8 cellular contexts compared by ENCODE assay signal in genomic region chr15:89334510-89335288, GRCh38. TPM values are rescaled to one million over a fixed set of nuclear protein-coding genes. Genes with fewer than 3 reads are reported as not detected.
DNase-seq lines count a peak whose midpoint lies in the region; ATAC-seq and TF ChIP-seq lines count a peak whose summit lies in the region.

Gene POLG, minus strand, starts transcription at chr15:89334824. Its CDS starts 1,070 bp downstream, at chr15:89333754.

- H3K4me1 ChIP-seq in PC-3 (ENCODE audit: insufficient read depth, low read length) (peaks cover 29% of the 10 kb centered on the region), mononuclear cell (ENCODE audit: insufficient read depth, low read length) (peaks cover 53% of the 10 kb centered on the region)

- H3K4me2 ChIP-seq in PC-3 (ENCODE audit: low read length): peak within 1 kb of the TSS; percentile 97

- H3K9ac ChIP-seq in PC-3 (ENCODE audit: low read length): peak within 1 kb of the TSS; percentile 84

- peak within 1 kb of the TSS; percentile 56 for H3K27ac ChIP-seq in PC-3 (ENCODE audit: low read length)

- H3K9me2 ChIP-seq in PC-3 (replicated peaks; ENCODE audit: low read length): no peaks in the 10 kb centered on the region

- no peaks in the 10 kb centered on the region for H3F3A ChIP-seq in PC-3 (ENCODE audit: low read length, unreplicated experiment)

- H3K9me3 ChIP-seq in PC-3 (ENCODE audit: low read length): no peaks in the 10 kb centered on the region
- H3K9me3 ChIP-seq in mononuclear cell (ENCODE audit: low read depth, low read length): no peaks in the 10 kb centered on the region

- H3K27me3 ChIP-seq in PC-3 (ENCODE audit: low read length) (no peaks in the 10 kb centered on the region), mononuclear cell (ENCODE audit: insufficient read depth, low read length) (no peaks in the 10 kb centered on the region)

- TSS peak; percentile 100 for BruUV-seq in PC-3 (replicated peaks; lab: Mats Ljungman, UMichigan)

- TF ChIP-seq CTCF in PC-3 (conservative IDR thresholded peaks at IDR 0.05; ENCODE audit: low read depth, low read length) (no peak), epithelial cell of esophagus (IDR thresholded peaks at IDR 0.05; ENCODE audit: insufficient read depth, low read depth, low read length, missing control alignments) (no peak)

- H3K4me3 ChIP-seq in PC-3 (ENCODE audit: low read length) (peak within 1 kb of the TSS; percentile 80), epithelial cell of esophagus (ENCODE audit: low read length) (peak within 1 kb of the TSS; percentile 92), mononuclear cell (ENCODE audit: low read length) (peak within 1 kb of the TSS; percentile 82)

- intact Hi-C loops in PC-3 (cut with micrococcal nuclease): loop anchor here (1.0 kb wide), 1 partner anchor 24 kb away; no protein-coding TSS in a partner anchor

- peaks cover 40% of the 10 kb centered on the region for H4K20me1 ChIP-seq in PC-3 (ENCODE audit: low read length)

- peak; percentile 78 for TF ChIP-seq EP300 in Ishikawa (IDR thresholded peaks at IDR 0.05; ENCODE audit: borderline replicate concordance)

- POLR2A ChIA-PET in PC-3 (lab: Charles Lee; ENCODE audit: unreplicated experiment): no interaction called here

- TF ChIP-seq RAD21 in Ishikawa (IDR thresholded peaks at IDR 0.05; ENCODE audit: low read depth): no peak

- DNase-seq in DMS114 treated with DMSO at 0.1 percent for 48 hours (lab: John Stamatoyannopoulos, UW; ENCODE audit: unreplicated experiment): peak; percentile 99
- peak; percentile 98 for DNase-seq in PC-3
- DNase-seq in activated T-cell treated with anti-CD3 and anti-CD28 coated beads for 48 hours (ENCODE audit: low read depth): peak; percentile 98
- DNase-seq in epithelial cell of esophagus (ENCODE audit: low read depth): peak; percentile 99
- peak; percentile 98 to 99 for DNase-seq in stimulated activated CD8-positive, alpha-beta memory T cell treated with anti-CD3 and anti-CD28 coated beads, Interleukin-4, amount 100 ng/mL, for 1 hour (ENCODE audit: low read depth in 2 of 2, low spot score in 1 of 2)

- CTCF ChIA-PET in PC-3 (lab: Charles Lee): interaction anchor here (0.6 kb wide), 1 partner anchor 128 kb away, joined by 3 read pairs; no protein-coding TSS in a partner anchor

- peaks cover 32% of the 10 kb centered on the region for H3K36me3 ChIP-seq in PC-3 (ENCODE audit: low read depth, low read length)

- ATAC-seq in GM21576 (IDR thresholded peaks at IDR 0.05; ENCODE audit: unreplicated experiment) (peak; percentile 89), PC-3 (peak; percentile 92)

- H3K79me2 ChIP-seq in PC-3 (ENCODE audit: low read length): peaks cover 47% of the 10 kb centered on the region

- peak within 1 kb of the TSS; percentile 85 for H2AFZ ChIP-seq in PC-3 (ENCODE audit: low read length)

TF ChIP-seq in Ishikawa, 13 proteins besides CTCF, POLR2A, EP300 and RAD21:
- peak; percentile 95 for TF ChIP-seq EGR1 (IDR thresholded peaks at IDR 0.05)
- TF ChIP-seq CEBPB (IDR thresholded peaks at IDR 0.05): peak; percentile 78
- peak; percentile 53 for TF ChIP-seq NFIC (IDR thresholded peaks at IDR 0.05)
- TF ChIP-seq, protein P1, sequence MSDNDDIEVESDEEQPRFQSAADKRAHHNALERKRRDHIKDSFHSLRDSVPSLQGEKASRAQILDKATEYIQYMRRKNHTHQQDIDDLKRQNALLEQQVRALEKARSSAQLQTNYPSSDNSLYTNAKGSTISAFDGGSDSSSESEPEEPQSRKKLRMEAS (IDR thresholded peaks at IDR 0.05): peak; percentile 72
- no peak; the same call in 1 of the 2 replicates for TF ChIP-seq CREB1 (IDR thresholded peaks at IDR 0.05; ENCODE audit: low read depth)
- TF ChIP-seq TAF1 (IDR thresholded peaks at IDR 0.05; ENCODE audit: low read depth): peak; percentile 96
- peak; percentile 47; the same call in 1 of the 2 replicates for TF ChIP-seq FOXM1 (IDR thresholded peaks at IDR 0.05; ENCODE audit: borderline replicate concordance, low read depth)
- TF ChIP-seq TCF12 (IDR thresholded peaks at IDR 0.05; ENCODE audit: low read depth): peak; percentile 68; the same call in 1 of the 2 replicates
- no peak for TF ChIP-seq REST (IDR thresholded peaks at IDR 0.05; ENCODE audit: low read depth)
- TF ChIP-seq USF1 (IDR thresholded peaks at IDR 0.05): peak; percentile 35; the same call in 1 of the 2 replicates
- peak; percentile 99 for TF ChIP-seq ZBTB7A (IDR thresholded peaks at IDR 0.05; ENCODE audit: low read depth)
- peak; percentile 95 for TF ChIP-seq TEAD4 (IDR thresholded peaks at IDR 0.05)
- TF ChIP-seq YY1 (IDR thresholded peaks at IDR 0.05; ENCODE audit: low read depth): peak; percentile 44; the same call in 1 of the 2 replicates
TF ChIP-seq in Ishikawa: peak in this region for 11.

RNA-seq across cellular contexts. Expression of gene POLG, which starts in this region (rescaled TPM):
- 72.4 and 83.5 TPM in 2 replicates for total RNA-seq in PC-3 (2014; rRNA removed)
- 84.7 TPM for total RNA-seq in mononuclear cell

Comparison
In these comparisons a context has a peak if more than half of its experiments do, and no peak if none do; other contexts are left out.
1. Peak in every context shown above with its lines: DNase-seq, ATAC-seq, H3K4me3 ChIP-seq and H3K27ac ChIP-seq.